10 cellular contexts compared by ENCODE assay signal in genomic region chr11:14029971-14030531, GRCh38.
DNase-seq lines count a peak whose midpoint lies in the region; ATAC-seq and TF ChIP-seq lines count a peak whose summit lies in the region.
"Had no signal": no experiment of that assay in that cellular context is flagged by ENCODE, and none has a peak within 500 bp of the region (broad histone marks: within the 10 kb centered on the region; RNA-seq: fewer than 3 reads in every experiment).

No MANE protein-coding gene starts in this region.

- H3K4me1 Mint-ChIP-seq in T-cell: no peaks in the 10 kb centered on the region

- H3K9me3 ChIP-seq in esophagus squamous epithelium (no peaks in the 10 kb centered on the region), ovary (no peaks in the 10 kb centered on the region)

- H3K9me3 Mint-ChIP-seq in T-cell: no peaks in the 10 kb centered on the region

- no peak overlapping the region for H3K4me3 ChIP-seq in esophagus squamous epithelium
- no peak overlapping the region for H3K4me3 ChIP-seq in ovary

- H3K4me1 ChIP-seq in esophagus squamous epithelium: peaks cover 6 to 31% (median 9%) of the 10 kb centered on the region in 3 donors
- H3K4me1 ChIP-seq in ovary (ENCODE audit: insufficient read depth): peaks cover 15% of the 10 kb centered on the region

- peak overlapping the region in 3 of 4 donors; percentile 54 to 70 (median 68) for H3K27ac ChIP-seq in esophagus squamous epithelium
- H3K27ac ChIP-seq in ovary: peak overlapping the region; percentile 34 to 44

- TF ChIP-seq POLR2A in esophagus squamous epithelium (IDR thresholded peaks at IDR 0.05): no peak
- no peak for TF ChIP-seq POLR2A in ovary (IDR thresholded peaks at IDR 0.05)

- WGBS in esophagus squamous epithelium, 2 donors: 27 to 35% methylated on average over 9 to 10 of the region's 10 CpGs
- WGBS in ovary, 3 donors: 4 to 5% (median 5%) methylated on average over 10 of the region's 10 CpGs

- H3K36me3 ChIP-seq in esophagus squamous epithelium (no peaks in the 10 kb centered on the region), ovary (no peaks in the 10 kb centered on the region)

- H3K27ac Mint-ChIP-seq in T-cell: no peak overlapping the region

- H3K27me3 Mint-ChIP-seq in T-cell: peaks cover 3 to 7% of the 10 kb centered on the region in 2 donors

- ATAC-seq in HG03159 (IDR thresholded peaks at IDR 0.05; ENCODE audit: unreplicated experiment) (no peak), T-cell (replicated peaks in 1 of 4) (no peak)

- CTCF ChIA-PET in T-cell (lab: Charles Lee): no interaction called here

- H3K27me3 ChIP-seq in esophagus squamous epithelium: no peaks in the 10 kb centered on the region
- no peaks in the 10 kb centered on the region for H3K27me3 ChIP-seq in ovary

- TF ChIP-seq EP300 in ovary (IDR thresholded peaks at IDR 0.05): no peak

- POLR2A ChIA-PET in T-cell (lab: Charles Lee): no interaction called here

- TF ChIP-seq CTCF in esophagus squamous epithelium (IDR thresholded peaks at IDR 0.05) (no peak), ovary (IDR thresholded peaks at IDR 0.05) (no peak)

- DNase-seq in DMS 273 (lab: John Stamatoyannopoulos, UW; ENCODE audit: unreplicated experiment) (peak; percentile 77), NCI-H510A (lab: John Stamatoyannopoulos, UW) (peak; percentile 5), esophagus squamous epithelium (lab: John Stamatoyannopoulos, UW) (no peak), ovary (peak; percentile 59 to 88 (median 82)), RKO (ENCODE audit: low spot score) (no peak), T-cell (no peak), NCI-H2107 treated with DMSO at 0.1 percent for 48 hours (lab: John Stamatoyannopoulos, UW; ENCODE audit: unreplicated experiment) (no peak)
- DNase-seq: cortex of kidney, SW 1271 had no signal

- no peak overlapping the region for H3K4me3 Mint-ChIP-seq in T-cell

- H3K36me3 Mint-ChIP-seq in T-cell: no peaks in the 10 kb centered on the region

- intact Hi-C loops in esophagus squamous epithelium (cut with DNase I): no loop called here
- intact Hi-C loops in ovary (cut with DNase I): loop anchor here in 1 of 4 donors (10.0 kb wide), 1 partner anchor 65 kb away; the partner anchor contains the start of gene SPON1

Comparison
In these comparisons a context has a peak if more than half of its experiments do, and no peak if none do; other contexts are left out.
1. DNase-seq: peak in DMS 273 (single experiment), NCI-H510A (single experiment) and ovary (5 of 5); none in esophagus squamous epithelium (single experiment), RKO (single experiment), T-cell (0 of 34) and NCI-H2107 treated with DMSO at 0.1 percent for 48 hours (single experiment).